1 cellular context compared by ENCODE assay signal in genomic region chr6:30615958-30616810, GRCh38.
TF ChIP-seq lines count a peak whose summit lies in the region.

No MANE protein-coding gene starts in this region.

TF ChIP-seq in K562, 482 proteins besides CTCF, POLR2A, EP300 and RAD21 (continued from another document and continues in another):
- TF ChIP-seq CHD7 (IDR thresholded peaks at IDR 0.05; ENCODE audit: low read depth, low read length) = no peak
- no peak; the same call in none of the 2 replicates for TF ChIP-seq POLR2H (tag; IDR thresholded peaks at IDR 0.05; ENCODE audit: low read depth)
- peak; percentile 26 for TF ChIP-seq CHD1 (IDR thresholded peaks at IDR 0.05; ENCODE audit: low read length)
- no peak for TF ChIP-seq PRMT5 (CRISPR knock-in tag; IDR thresholded peaks at IDR 0.05)
- TF ChIP-seq ZNF830 (CRISPR knock-in tag; IDR thresholded peaks at IDR 0.05) = no peak; the same call in 1 of the 2 replicates
- TF ChIP-seq, protein P1, sequence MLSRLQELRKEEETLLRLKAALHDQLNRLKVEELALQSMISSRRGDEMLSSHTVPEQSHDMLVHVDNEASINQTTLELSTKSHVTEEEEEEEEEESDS (CRISPR knock-in tag; IDR thresholded peaks at IDR 0.05) = no peak
- TF ChIP-seq ZNF717 (CRISPR knock-in tag; IDR thresholded peaks at IDR 0.05) = peak; percentile 49; the same call in 1 of the 2 replicates
- TF ChIP-seq ZZZ3 (IDR thresholded peaks at IDR 0.05) = no peak
- TF ChIP-seq PYGO2 (tag; IDR thresholded peaks at IDR 0.05) = peak; percentile 60; the same call in 1 of the 2 replicates
- no peak for TF ChIP-seq ARID1B (IDR thresholded peaks at IDR 0.05)
- no peak for TF ChIP-seq ZNF431 (CRISPR knock-in tag; IDR thresholded peaks at IDR 0.05)
- no peak for TF ChIP-seq KAT2B (IDR thresholded peaks at IDR 0.05; ENCODE audit: low read depth, low read length)
- no peak for TF ChIP-seq CBFB (CRISPR knock-in tag; IDR thresholded peaks at IDR 0.05)
- peak in 1 of 2 experiments; percentile 74; a peak in 2 of 4 replicates for TF ChIP-seq MAZ (CRISPR knock-in tag; conservative IDR thresholded peaks at IDR 0.05 in 1 of 2, IDR thresholded peaks at IDR 0.05 in 1 of 2)
- TF ChIP-seq, protein P2, sequence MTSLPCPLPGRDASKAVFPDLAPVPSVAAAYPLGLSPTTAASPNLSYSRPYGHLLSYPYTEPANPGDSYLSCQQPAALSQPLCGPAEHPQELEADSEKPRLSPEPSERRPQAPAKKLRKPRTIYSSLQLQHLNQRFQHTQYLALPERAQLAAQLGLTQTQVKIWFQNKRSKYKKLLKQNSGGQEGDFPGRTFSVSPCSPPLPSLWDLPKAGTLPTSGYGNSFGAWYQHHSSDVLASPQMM (CRISPR knock-in tag; IDR thresholded peaks at IDR 0.05) = no peak
- no peak for TF ChIP-seq LEF1 (IDR thresholded peaks at IDR 0.05)
- no peak for TF ChIP-seq GTF2E2 (tag; IDR thresholded peaks at IDR 0.05)
- TF ChIP-seq HMGN3 (IDR thresholded peaks at IDR 0.05; ENCODE audit: borderline replicate concordance, extremely low read depth, insufficient read length, low read depth, low read length) = no peak
- no peak for TF ChIP-seq ZNF561 (CRISPR knock-in tag; conservative IDR thresholded peaks at IDR 0.05)
- TF ChIP-seq ZC3H11A (IDR thresholded peaks at IDR 0.05; ENCODE audit: low read depth, low read length) = no peak
- TF ChIP-seq ZNF696 (CRISPR knock-in tag; conservative IDR thresholded peaks at IDR 0.05) = 0 out of 2 replicates have a peak, but pooled peaks have one; percentile 22
- no peak for TF ChIP-seq BCOR (IDR thresholded peaks at IDR 0.05)
- TF ChIP-seq CREB3 (tag; conservative IDR thresholded peaks at IDR 0.05; ENCODE audit: low read depth) = no peak
- TF ChIP-seq ZNF384 (IDR thresholded peaks at IDR 0.05; ENCODE audit: low read depth, low read length) = no peak
- peak; percentile 94 for TF ChIP-seq MAFK (IDR thresholded peaks at IDR 0.05; ENCODE audit: low read length)
- TF ChIP-seq BRCA1 (IDR thresholded peaks at IDR 0.05) = no peak
- no peak for TF ChIP-seq BRCA1 (CRISPR knock-in tag; IDR thresholded peaks at IDR 0.05)
- peak; percentile 1 for TF ChIP-seq HDAC3 (IDR thresholded peaks at IDR 0.05; ENCODE audit: borderline replicate concordance, partially characterized antibody)
- peak; percentile 44 for TF ChIP-seq VEZF1 (CRISPR knock-in tag; IDR thresholded peaks at IDR 0.05)
- TF ChIP-seq, protein P3, sequence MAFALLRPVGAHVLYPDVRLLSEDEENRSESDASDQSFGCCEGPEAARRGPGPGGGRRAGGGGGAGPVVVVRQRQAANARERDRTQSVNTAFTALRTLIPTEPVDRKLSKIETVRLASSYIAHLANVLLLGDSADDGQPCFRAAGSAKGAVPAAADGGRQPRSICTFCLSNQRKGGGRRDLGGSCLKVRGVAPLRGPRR (CRISPR knock-in tag; IDR thresholded peaks at IDR 0.05) = no peak
- no peak; the same call in 1 of the 2 replicates for TF ChIP-seq GATAD2B (IDR thresholded peaks at IDR 0.05; ENCODE audit: borderline replicate concordance)
- TF ChIP-seq KAT7 (CRISPR knock-in tag; IDR thresholded peaks at IDR 0.05; ENCODE audit: borderline replicate concordance) = 0 out of 2 replicates have a peak, but pooled peaks have one; percentile 87
- no peak for TF ChIP-seq MCM5 (IDR thresholded peaks at IDR 0.05; ENCODE audit: low read depth)
- peak; percentile 55 for TF ChIP-seq PCBP2 (IDR thresholded peaks at IDR 0.05; ENCODE audit: low read depth, low read length, poor library complexity, severe bottlenecking)
- no peak for TF ChIP-seq TAF15 (IDR thresholded peaks at IDR 0.05; ENCODE audit: low read depth, low read length)
- TF ChIP-seq GABPB1 (CRISPR knock-in tag; IDR thresholded peaks at IDR 0.05) = no peak; the same call in 1 of the 2 replicates
- TF ChIP-seq TEAD1 (CRISPR knock-in tag; IDR thresholded peaks at IDR 0.05) = no peak; a peak in 2 of 4 replicates
- TF ChIP-seq HNRNPL (IDR thresholded peaks at IDR 0.05; ENCODE audit: low read depth, low read length) = no peak
- no peak for TF ChIP-seq COPS2 (conservative IDR thresholded peaks at IDR 0.05)
- TF ChIP-seq, protein P4, sequence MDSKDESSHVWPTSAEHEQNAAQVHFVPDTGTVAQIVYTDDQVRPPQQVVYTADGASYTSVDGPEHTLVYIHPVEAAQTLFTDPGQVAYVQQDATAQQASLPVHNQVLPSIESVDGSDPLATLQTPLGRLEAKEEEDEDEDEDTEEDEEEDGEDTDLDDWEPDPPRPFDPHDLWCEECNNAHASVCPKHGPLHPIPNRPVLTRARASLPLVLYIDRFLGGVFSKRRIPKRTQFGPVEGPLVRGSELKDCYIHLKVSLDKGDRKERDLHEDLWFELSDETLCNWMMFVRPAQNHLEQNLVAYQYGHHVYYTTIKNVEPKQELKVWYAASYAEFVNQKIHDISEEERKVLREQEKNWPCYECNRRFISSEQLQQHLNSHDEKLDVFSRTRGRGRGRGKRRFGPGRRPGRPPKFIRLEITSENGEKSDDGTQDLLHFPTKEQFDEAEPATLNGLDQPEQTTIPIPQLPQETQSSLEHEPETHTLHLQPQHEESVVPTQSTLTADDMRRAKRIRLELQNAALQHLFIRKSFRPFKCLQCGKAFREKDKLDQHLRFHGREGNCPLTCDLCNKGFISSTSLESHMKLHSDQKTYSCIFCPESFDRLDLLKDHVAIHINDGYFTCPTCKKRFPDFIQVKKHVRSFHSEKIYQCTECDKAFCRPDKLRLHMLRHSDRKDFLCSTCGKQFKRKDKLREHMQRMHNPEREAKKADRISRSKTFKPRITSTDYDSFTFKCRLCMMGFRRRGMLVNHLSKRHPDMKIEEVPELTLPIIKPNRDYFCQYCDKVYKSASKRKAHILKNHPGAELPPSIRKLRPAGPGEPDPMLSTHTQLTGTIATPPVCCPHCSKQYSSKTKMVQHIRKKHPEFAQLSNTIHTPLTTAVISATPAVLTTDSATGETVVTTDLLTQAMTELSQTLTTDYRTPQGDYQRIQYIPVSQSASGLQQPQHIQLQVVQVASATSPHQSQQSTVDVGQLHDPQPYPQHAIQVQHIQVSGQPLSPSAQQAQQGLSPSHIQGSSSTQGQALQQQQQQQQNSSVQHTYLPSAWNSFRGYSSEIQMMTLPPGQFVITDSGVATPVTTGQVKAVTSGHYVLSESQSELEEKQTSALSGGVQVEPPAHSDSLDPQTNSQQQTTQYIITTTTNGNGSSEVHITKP (IDR thresholded peaks at IDR 0.05; ENCODE audit: partially characterized antibody) = no peak
- TF ChIP-seq ELK1 (CRISPR knock-in tag; IDR thresholded peaks at IDR 0.05) = no peak
- TF ChIP-seq PREB (CRISPR knock-in tag; IDR thresholded peaks at IDR 0.05) = no peak; the same call in 1 of the 2 replicates
- TF ChIP-seq NCOA1 (IDR thresholded peaks at IDR 0.05; ENCODE audit: low read depth) = 0 out of 2 replicates have a peak, but pooled peaks have one; percentile 29
- TF ChIP-seq, protein P5, sequence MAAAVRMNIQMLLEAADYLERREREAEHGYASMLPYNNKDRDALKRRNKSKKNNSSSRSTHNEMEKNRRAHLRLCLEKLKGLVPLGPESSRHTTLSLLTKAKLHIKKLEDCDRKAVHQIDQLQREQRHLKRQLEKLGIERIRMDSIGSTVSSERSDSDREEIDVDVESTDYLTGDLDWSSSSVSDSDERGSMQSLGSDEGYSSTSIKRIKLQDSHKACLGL (CRISPR knock-in tag; IDR thresholded peaks at IDR 0.05; ENCODE audit: borderline replicate concordance, poor library complexity, severe bottlenecking) = no peak
